In genomic region chr12:9240776-9241175, GRCh38 we compare ENCODE assay signal across 1 cellular context.
TF ChIP-seq lines count a peak whose summit lies in the region.

No MANE protein-coding gene starts in this region.

TF ChIP-seq in SK-N-SH, 30 proteins besides CTCF, POLR2A, EP300 and RAD21 (continued from another document):
- TF ChIP-seq, protein P1, sequence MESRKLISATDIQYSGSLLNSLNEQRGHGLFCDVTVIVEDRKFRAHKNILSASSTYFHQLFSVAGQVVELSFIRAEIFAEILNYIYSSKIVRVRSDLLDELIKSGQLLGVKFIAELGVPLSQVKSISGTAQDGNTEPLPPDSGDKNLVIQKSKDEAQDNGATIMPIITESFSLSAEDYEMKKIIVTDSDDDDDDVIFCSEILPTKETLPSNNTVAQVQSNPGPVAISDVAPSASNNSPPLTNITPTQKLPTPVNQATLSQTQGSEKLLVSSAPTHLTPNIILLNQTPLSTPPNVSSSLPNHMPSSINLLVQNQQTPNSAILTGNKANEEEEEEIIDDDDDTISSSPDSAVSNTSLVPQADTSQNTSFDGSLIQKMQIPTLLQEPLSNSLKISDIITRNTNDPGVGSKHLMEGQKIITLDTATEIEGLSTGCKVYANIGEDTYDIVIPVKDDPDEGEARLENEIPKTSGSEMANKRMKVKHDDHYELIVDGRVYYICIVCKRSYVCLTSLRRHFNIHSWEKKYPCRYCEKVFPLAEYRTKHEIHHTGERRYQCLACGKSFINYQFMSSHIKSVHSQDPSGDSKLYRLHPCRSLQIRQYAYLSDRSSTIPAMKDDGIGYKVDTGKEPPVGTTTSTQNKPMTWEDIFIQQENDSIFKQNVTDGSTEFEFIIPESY (IDR thresholded peaks at IDR 0.05; ENCODE audit: borderline replicate concordance, low read depth) = no peak
- no peak for TF ChIP-seq SMC3 (IDR thresholded peaks at IDR 0.05; ENCODE audit: low read depth, low read length)
- TF ChIP-seq RFX5 (IDR thresholded peaks at IDR 0.05; ENCODE audit: low read length) = no peak
- TF ChIP-seq, protein P2, sequence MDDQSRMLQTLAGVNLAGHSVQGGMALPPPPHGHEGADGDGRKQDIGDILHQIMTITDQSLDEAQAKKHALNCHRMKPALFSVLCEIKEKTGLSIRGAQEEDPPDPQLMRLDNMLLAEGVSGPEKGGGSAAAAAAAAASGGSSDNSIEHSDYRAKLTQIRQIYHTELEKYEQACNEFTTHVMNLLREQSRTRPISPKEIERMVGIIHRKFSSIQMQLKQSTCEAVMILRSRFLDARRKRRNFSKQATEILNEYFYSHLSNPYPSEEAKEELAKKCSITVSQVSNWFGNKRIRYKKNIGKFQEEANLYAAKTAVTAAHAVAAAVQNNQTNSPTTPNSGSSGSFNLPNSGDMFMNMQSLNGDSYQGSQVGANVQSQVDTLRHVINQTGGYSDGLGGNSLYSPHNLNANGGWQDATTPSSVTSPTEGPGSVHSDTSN (IDR thresholded peaks at IDR 0.05) = no peak
- no peak for TF ChIP-seq GATA2 (CRISPR knock-in tag; IDR thresholded peaks at IDR 0.05)
- no peak for TF ChIP-seq RXRA (IDR thresholded peaks at IDR 0.05; ENCODE audit: borderline replicate concordance, low read depth)
- no peak for TF ChIP-seq MXI1 (IDR thresholded peaks at IDR 0.05; ENCODE audit: low read depth, low read length)
- TF ChIP-seq POLR2AphosphoS5 (IDR thresholded peaks at IDR 0.05; ENCODE audit: low read depth, low read length) = no peak
- TF ChIP-seq FOXJ3 (CRISPR knock-in tag; IDR thresholded peaks at IDR 0.05) = no peak
